1 cellular context compared by ENCODE assay signal in genomic region chr16:85079785-85080602, GRCh38.
TF ChIP-seq lines count a peak whose summit lies in the region.

No MANE protein-coding gene starts in this region.

TF ChIP-seq in K562, 482 proteins besides CTCF, POLR2A, EP300 and RAD21:
- no peak for TF ChIP-seq MITF (IDR thresholded peaks at IDR 0.05)
- TF ChIP-seq CREBBP (IDR thresholded peaks at IDR 0.05; ENCODE audit: low read depth, low read length), result no peak
- no peak for TF ChIP-seq DDX20 (tag; IDR thresholded peaks at IDR 0.05; ENCODE audit: low read depth)
- TF ChIP-seq POLR2AphosphoS5 (IDR thresholded peaks at IDR 0.05; ENCODE audit: control insufficient read depth, insufficient read depth, low read depth, low read length), result no peak
- no peak for TF ChIP-seq FOXM1 (IDR thresholded peaks at IDR 0.05; ENCODE audit: low read depth)
- no peak for TF ChIP-seq FOXM1 (CRISPR knock-in tag; IDR thresholded peaks at IDR 0.05; ENCODE audit: low read depth)
- TF ChIP-seq, protein P1, sequence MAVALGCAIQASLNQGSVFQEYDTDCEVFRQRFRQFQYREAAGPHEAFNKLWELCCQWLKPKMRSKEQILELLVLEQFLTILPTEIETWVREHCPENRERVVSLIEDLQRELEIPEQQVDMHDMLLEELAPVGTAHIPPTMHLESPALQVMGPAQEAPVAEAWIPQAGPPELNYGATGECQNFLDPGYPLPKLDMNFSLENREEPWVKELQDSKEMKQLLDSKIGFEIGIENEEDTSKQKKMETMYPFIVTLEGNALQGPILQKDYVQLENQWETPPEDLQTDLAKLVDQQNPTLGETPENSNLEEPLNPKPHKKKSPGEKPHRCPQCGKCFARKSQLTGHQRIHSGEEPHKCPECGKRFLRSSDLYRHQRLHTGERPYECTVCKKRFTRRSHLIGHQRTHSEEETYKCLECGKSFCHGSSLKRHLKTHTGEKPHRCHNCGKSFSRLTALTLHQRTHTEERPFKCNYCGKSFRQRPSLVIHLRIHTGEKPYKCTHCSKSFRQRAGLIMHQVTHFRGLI (CRISPR knock-in tag; IDR thresholded peaks at IDR 0.05), result no peak
- TF ChIP-seq, protein P2, sequence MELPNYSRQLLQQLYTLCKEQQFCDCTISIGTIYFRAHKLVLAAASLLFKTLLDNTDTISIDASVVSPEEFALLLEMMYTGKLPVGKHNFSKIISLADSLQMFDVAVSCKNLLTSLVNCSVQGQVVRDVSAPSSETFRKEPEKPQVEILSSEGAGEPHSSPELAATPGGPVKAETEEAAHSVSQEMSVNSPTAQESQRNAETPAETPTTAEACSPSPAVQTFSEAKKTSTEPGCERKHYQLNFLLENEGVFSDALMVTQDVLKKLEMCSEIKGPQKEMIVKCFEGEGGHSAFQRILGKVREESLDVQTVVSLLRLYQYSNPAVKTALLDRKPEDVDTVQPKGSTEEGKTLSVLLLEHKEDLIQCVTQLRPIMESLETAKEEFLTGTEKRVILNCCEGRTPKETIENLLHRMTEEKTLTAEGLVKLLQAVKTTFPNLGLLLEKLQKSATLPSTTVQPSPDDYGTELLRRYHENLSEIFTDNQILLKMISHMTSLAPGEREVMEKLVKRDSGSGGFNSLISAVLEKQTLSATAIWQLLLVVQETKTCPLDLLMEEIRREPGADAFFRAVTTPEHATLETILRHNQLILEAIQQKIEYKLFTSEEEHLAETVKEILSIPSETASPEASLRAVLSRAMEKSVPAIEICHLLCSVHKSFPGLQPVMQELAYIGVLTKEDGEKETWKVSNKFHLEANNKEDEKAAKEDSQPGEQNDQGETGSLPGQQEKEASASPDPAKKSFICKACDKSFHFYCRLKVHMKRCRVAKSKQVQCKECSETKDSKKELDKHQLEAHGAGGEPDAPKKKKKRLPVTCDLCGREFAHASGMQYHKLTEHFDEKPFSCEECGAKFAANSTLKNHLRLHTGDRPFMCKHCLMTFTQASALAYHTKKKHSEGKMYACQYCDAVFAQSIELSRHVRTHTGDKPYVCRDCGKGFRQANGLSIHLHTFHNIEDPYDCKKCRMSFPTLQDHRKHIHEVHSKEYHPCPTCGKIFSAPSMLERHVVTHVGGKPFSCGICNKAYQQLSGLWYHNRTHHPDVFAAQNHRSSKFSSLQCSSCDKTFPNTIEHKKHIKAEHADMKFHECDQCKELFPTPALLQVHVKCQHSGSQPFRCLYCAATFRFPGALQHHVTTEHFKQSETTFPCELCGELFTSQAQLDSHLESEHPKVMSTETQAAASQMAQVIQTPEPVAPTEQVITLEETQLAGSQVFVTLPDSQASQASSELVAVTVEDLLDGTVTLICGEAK (IDR thresholded peaks at IDR 0.05), result peak; percentile 92
- TF ChIP-seq, protein P2 (CRISPR knock-in tag; IDR thresholded peaks at IDR 0.05), result peak; percentile 60; the same call in 1 of the 2 replicates
